In the genomic region with DNA sequence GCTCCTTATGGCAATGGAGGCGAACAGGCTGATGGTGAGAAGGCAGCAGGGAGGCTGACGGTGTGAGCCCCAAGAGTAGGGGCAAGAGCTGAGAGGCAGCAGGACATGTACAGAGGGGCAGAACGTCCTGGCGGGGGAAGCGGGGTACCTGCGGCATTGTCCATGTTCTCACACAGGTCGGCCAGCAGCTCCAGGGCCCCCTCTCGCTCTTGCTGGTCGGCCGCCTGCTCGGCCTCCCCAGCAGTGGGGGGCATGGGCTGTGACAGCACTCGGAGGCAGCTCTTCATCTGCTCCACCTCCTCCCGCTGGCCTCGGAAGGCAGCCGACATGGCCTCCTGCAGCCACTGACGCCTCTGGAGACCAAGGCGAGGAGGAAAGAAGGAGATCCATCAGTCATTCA, we compare ENCODE assay signal across 23 cellular contexts. TPM values are rescaled to one million over a fixed set of nuclear protein-coding genes. Genes with fewer than 3 reads are reported as not detected.
DNase-seq lines count a peak whose midpoint lies in the region; ATAC-seq, FAIRE-seq and TF ChIP-seq lines count a peak whose summit lies in the region.
"Had no signal": no experiment of that assay in that cellular context is flagged by ENCODE, and none has a peak within 500 bp of the region (broad histone marks: within the 10 kb centered on the region; RNA-seq: fewer than 3 reads in every experiment).

No MANE protein-coding gene starts in this region.

- H3F3A ChIP-seq in DOHH2 (ENCODE audit: control insufficient read depth, insufficient read depth): peaks cover 28% of the 10 kb centered on the region

- no peak for FAIRE-seq in K562 (lab: Jason Lieb, UNC)
- FAIRE-seq: keratinocyte had no signal

- TF ChIP-seq CTCF in CD14-positive monocyte (IDR thresholded peaks at IDR 0.05): no peak
- no peak for TF ChIP-seq CTCF in DOHH2 (IDR thresholded peaks at IDR 0.05; ENCODE audit: low read depth, low read length, poor library complexity, severe bottlenecking)
- TF ChIP-seq CTCF in K562 (IDR thresholded peaks at IDR 0.05 in 2 of 3, conservative IDR thresholded peaks at IDR 0.05 in 1 of 3; ENCODE audit: insufficient read depth in 2 of 3, low read depth in 1 of 3, low read length in 3 of 3): no peak
- TF ChIP-seq CTCF in nephron progenitor cell (IDR thresholded peaks at IDR 0.05): no peak
- TF ChIP-seq CTCF in gastroesophageal sphincter (IDR thresholded peaks at IDR 0.05): no peak

- H3K9me2 ChIP-seq in DOHH2 (replicated peaks; ENCODE audit: control insufficient read depth, low read length): no peaks in the 10 kb centered on the region

- peaks cover 37% of the 10 kb centered on the region for H3K4me1 Mint-ChIP-seq in CD14-positive monocyte
- peaks cover 25% of the 10 kb centered on the region for H3K4me1 Mint-ChIP-seq in nephron progenitor cell

- H3K79me2 ChIP-seq in DOHH2 (ENCODE audit: control insufficient read depth, low read length): peaks cover 14% of the 10 kb centered on the region
- peaks cover 12% of the 10 kb centered on the region for H3K79me2 ChIP-seq in K562 (ENCODE audit: control insufficient read depth, insufficient read depth, low read length)

- no peak for TF ChIP-seq POLR2A in K562 (conservative IDR thresholded peaks at IDR 0.05)
- TF ChIP-seq POLR2A in gastroesophageal sphincter (IDR thresholded peaks at IDR 0.05): no peak

- TF ChIP-seq RAD21 in K562 (CRISPR knock-in tag; conservative IDR thresholded peaks at IDR 0.05 in 1 of 2, IDR thresholded peaks at IDR 0.05 in 1 of 2): no peak

- H3K36me3 Mint-ChIP-seq in CD14-positive monocyte (peaks cover 27 to 34% of the 10 kb centered on the region in 2 donors), nephron progenitor cell (ENCODE audit: low read depth) (peaks cover 2% of the 10 kb centered on the region)

- no peak for ATAC-seq in K562
- no peak for ATAC-seq in gastroesophageal sphincter
- no peak for ATAC-seq in GM19035 (IDR thresholded peaks at IDR 0.05; ENCODE audit: unreplicated experiment)
- ATAC-seq: GM23338, heart right ventricle, right lobe of liver had no signal

- H3K4me1 ChIP-seq in DOHH2 (ENCODE audit: control insufficient read depth, low read length) (peaks cover 67% of the 10 kb centered on the region), K562 (replicated peaks in 1 of 2; ENCODE audit: control insufficient read depth in 2 of 2, insufficient read depth in 2 of 2, low read length in 2 of 2) (peaks cover 19% of the 10 kb centered on the region in 2 experiments), gastroesophageal sphincter (peaks cover 0 to 30% (median 10%) of the 10 kb centered on the region in 3 donors)

- H3K4me3 Mint-ChIP-seq in CD14-positive monocyte: no peak overlapping the region
- peak overlapping the region; percentile 44 for H3K4me3 Mint-ChIP-seq in nephron progenitor cell

- H3K4me3 ChIP-seq in DOHH2 (ENCODE audit: low read length) (peak overlapping the region; percentile 72), K562 (no peak overlapping the region), gastroesophageal sphincter (no peak overlapping the region)
- H3K4me3 ChIP-seq: cardiac muscle cell, GM23338, heart right ventricle, right lobe of liver had no signal

- no peak overlapping the region for H2AFZ ChIP-seq in K562 (ENCODE audit: low read depth, low read length)
- H2AFZ ChIP-seq: GM23338 had no signal

- H3K9me1 ChIP-seq in K562 (ENCODE audit: control insufficient read depth, insufficient read depth, low read length): no peaks in the 10 kb centered on the region

- intact Hi-C loops in CD14-positive monocyte (cut with micrococcal nuclease): no loop called here
- intact Hi-C loops in K562 (cut with micrococcal nuclease): no loop called here

- 95% methylated on average over 13 of the region's 17 CpGs for WGBS in K562 (ENCODE audit: insufficient coverage, low coverage, missing lambda C conversion rate)
- 76% methylated on average over 3 of the region's 17 CpGs; no CpG with 5 or more reads in 1 of the 2 donors for WGBS in gastroesophageal sphincter (ENCODE audit: low coverage in 1 of 2), 2 donors

- peak overlapping the region in 1 of 2 experiments; percentile 68; a peak in 1 of 4 replicates for H3K9ac ChIP-seq in K562 (ENCODE audit: insufficient read depth in 1 of 2, low read depth in 2 of 2, low read length in 2 of 2)

- H4K20me1 ChIP-seq in DOHH2 (ENCODE audit: control insufficient read depth, insufficient read depth, low read depth, low read length): 0 out of 2 replicates have a peak, but pooled peaks cover 9% of the 10 kb centered on the region
- no peaks in the 10 kb centered on the region for H4K20me1 ChIP-seq in K562 (replicated peaks; ENCODE audit: control insufficient read depth, insufficient read depth, low read length)

- POLR2A ChIA-PET in K562 (lab: Yijun Ruan, JAX): interaction anchor here (0.6 to 2.0 kb wide), 5 partner anchors 16 to 167 kb away, joined by 3 to 8 read pairs (median 3); no protein-coding TSS in a partner anchor

- in situ Hi-C loops in K562 (cut with MboI): no loop called here

- H3K9me3 ChIP-seq in DOHH2 (ENCODE audit: control insufficient read depth, insufficient read depth, low read length): no peaks in the 10 kb centered on the region
- no peaks in the 10 kb centered on the region for H3K9me3 ChIP-seq in K562 (replicated peaks; ENCODE audit: control insufficient read depth, insufficient read depth, low read depth, low read length)
- H3K9me3 ChIP-seq in gastroesophageal sphincter: no peaks in the 10 kb centered on the region
- H3K9me3 ChIP-seq: heart right ventricle, right lobe of liver had no signal

- no TSS peak for BruUV-seq in K562 (replicated peaks; lab: Mats Ljungman, UMichigan)

- H3K27ac ChIP-seq in DOHH2 (ENCODE audit: low read depth, low read length) (peak overlapping the region; percentile 94), K562 (ENCODE audit: extremely low read depth, low read depth, low read length) (no peak overlapping the region; the same call in 2 of the 3 replicates), gastroesophageal sphincter (no peak overlapping the region)
- H3K27ac ChIP-seq: cardiac muscle cell, right lobe of liver had no signal

- TF ChIP-seq EP300 in K562 (IDR thresholded peaks at IDR 0.05; ENCODE audit: low read length) (no peak), gastroesophageal sphincter (IDR thresholded peaks at IDR 0.05) (no peak)

- CTCF ChIA-PET in K562 (lab: Yijun Ruan, JAX; ENCODE audit: low intra/inter-chr PET ratio): no interaction called here

- H3K36me3 ChIP-seq in DOHH2 (ENCODE audit: control insufficient read depth, low read length) (peaks cover 29% of the 10 kb centered on the region), K562 (ENCODE audit: control insufficient read depth, insufficient read depth, low read length) (peaks cover 34% of the 10 kb centered on the region; the same call in 2 of the 3 replicates), gastroesophageal sphincter (peaks cover 0 to 55% of the 10 kb centered on the region in 2 donors)

- H3K27me3 Mint-ChIP-seq in CD14-positive monocyte (ENCODE audit: low read depth in 3 of 3) (peaks cover 0 to 3% (median 0%) of the 10 kb centered on the region in 3 donors), nephron progenitor cell (ENCODE audit: low read depth, poor library complexity) (no peaks in the 10 kb centered on the region)

- no peak for DNase-seq in CD14-positive monocyte (ENCODE audit: low spot score)
- DNase-seq in K562 (ENCODE audit: extremely low read depth in 1 of 4, low spot score in 3 of 4): no peak
- DNase-seq in nephron progenitor cell: no peak
- no peak for DNase-seq in stimulated activated CD4-positive, alpha-beta T cell treated with anti-CD3 and anti-CD28 coated beads, Interleukin-2, amount 100 ng/mL, for 24 hours
- DNase-seq: DMS153; effector CD4-positive, alpha-beta T cell; heart right ventricle; IMR-90; mammary epithelial cell; NCI-H1048; NCI-H2107; NCI-H526; OCI-M1; right lobe of liver; SIG-M5; T-helper 9 cell had no signal

- H3K27me3 ChIP-seq in DOHH2 (ENCODE audit: control insufficient read depth, low read length) (no peaks in the 10 kb centered on the region; the same call in 1 of the 2 replicates), K562 (ENCODE audit: control insufficient read depth in 2 of 2, insufficient read depth in 2 of 2, low read length in 2 of 2) (no peaks in the 10 kb centered on the region), gastroesophageal sphincter (no peaks in the 10 kb centered on the region)
- H3K27me3 ChIP-seq: cardiac muscle cell, heart right ventricle, right lobe of liver had no signal

- H3K4me2 ChIP-seq in DOHH2 (ENCODE audit: low read length): peak overlapping the region; percentile 92
- no peak overlapping the region for H3K4me2 ChIP-seq in K562 (ENCODE audit: insufficient read depth, low read length)
- H3K4me2 ChIP-seq: GM23338 had no signal

- H3K27ac Mint-ChIP-seq in CD14-positive monocyte (peak overlapping the region; percentile 67 to 90 (median 86)), nephron progenitor cell (no peak overlapping the region)
- H3K27ac Mint-ChIP-seq: GM23338 had no signal

- H3K9me3 Mint-ChIP-seq in CD14-positive monocyte: peaks cover 0 to 2% (median 0%) of the 10 kb centered on the region in 7 donors
- no peaks in the 10 kb centered on the region for H3K9me3 Mint-ChIP-seq in nephron progenitor cell
- H3K9me3 Mint-ChIP-seq: GM23338 had no signal

RNA-seq across cellular contexts. Expression of gene HSPBP1, which starts 2.4 kb away (rescaled TPM):
- 10 to 100 TPM; 15.3 to 17.0 TPM for polyA plus RNA-seq in CD14-positive monocyte
- total RNA-seq in K562 (2011; cell fraction: chromatin; rRNA removed; ENCODE audit: low replicate concordance): 1.8 and 7.4 TPM in 2 replicates
- 14.1 and 16.0 TPM in 2 replicates for total RNA-seq in K562 (2011; cell fraction: nucleolus; rRNA removed)
- total RNA-seq in K562 (2011; cell fraction: nucleoplasm; rRNA removed): 5.8 and 8.5 TPM in 2 replicates
- total RNA-seq in K562 (2014; rRNA removed): 54.6 and 63.3 TPM in 2 replicates
- total RNA-seq in K562 (2014; rRNA removed; fragmentation: Illumina TruSeq; extraction: Trizol): 12.3 and 13.9 TPM in 2 replicates
- 38.7 and 41.3 TPM in 2 replicates for total RNA-seq in K562 (2015; rRNA removed; fragmentation: Illumina TruSeq; extraction: Trizol)
- total RNA-seq in K562 (2021): 81.3 and 85.8 TPM in 2 replicates
- 20.6 and 30.4 TPM in 2 replicates for polyA plus RNA-seq in K562 (2011; rRNA removed)
- polyA plus RNA-seq in K562 (2011; cell fraction: cytosol; rRNA removed): 38.3 and 103 TPM in 2 replicates
- 17.4 and 24.9 TPM in 2 replicates for polyA plus RNA-seq in K562 (2011; cell fraction: nucleus; rRNA removed)
- 67.2 and 80.0 TPM in 2 replicates for polyA plus RNA-seq in K562 (2012)
- polyA plus RNA-seq in K562 (2014; fragmentation: Illumina TruSeq; extraction: Trizol): 21.8 and 37.7 TPM in 2 replicates
- 1 to 10 TPM in 1 of 2 experiments, under 1 TPM in 1; 0.83 to 1.5 TPM for polyA plus RNA-seq in K562 (2014; fragmentation: Nextera tagmentation; extraction: Ambion mirVana)
- polyA plus RNA-seq in K562 (2014; rRNA removed): 59.0 and 62.3 TPM in 2 replicates
- polyA minus RNA-seq in K562 (2011; rRNA and poly(A)+ RNA removed): 5.2 and 9.1 TPM in 2 replicates
- 23.1 and 31.8 TPM in 2 replicates for polyA minus RNA-seq in K562 (2011; cell fraction: cytosol; rRNA and poly(A)+ RNA removed)
- 6.2 and 6.8 TPM in 2 replicates for polyA minus RNA-seq in K562 (2011; cell fraction: nucleus; rRNA and poly(A)+ RNA removed)
- 10 to 100 TPM; 20.9 to 37.1 (median 26.5) TPM for total RNA-seq in gastroesophageal sphincter

RNA-seq across cellular contexts. Expression of gene BRSK1, which starts 6.3 kb away (rescaled TPM):
- polyA plus RNA-seq in CD14-positive monocyte (not detected), K562 (2011; rRNA removed) (3.5 and 3.6 TPM in 2 replicates), K562 (2014; fragmentation: Illumina TruSeq; extraction: Trizol) (4.3 and 4.5 TPM in 2 replicates), K562 (2014; fragmentation: Nextera tagmentation; extraction: Ambion mirVana) (not detected), K562 (2014; rRNA removed) (9.3 and 9.8 TPM in 2 replicates)
- total RNA-seq in K562 (2011; cell fraction: chromatin; rRNA removed; ENCODE audit: low replicate concordance): 28.5 and 48.4 TPM in 2 replicates
- total RNA-seq in K562 (2011; cell fraction: nucleolus; rRNA removed): 21.7 and 25.3 TPM in 2 replicates
- total RNA-seq in K562 (2011; cell fraction: nucleoplasm; rRNA removed): 13.4 and 18.0 TPM in 2 replicates
- total RNA-seq in K562 (2014; rRNA removed) (3.8 and 5.0 TPM in 2 replicates), K562 (2014; rRNA removed; fragmentation: Illumina TruSeq; extraction: Trizol) (1.6 and 1.7 TPM in 2 replicates), K562 (2015; rRNA removed; fragmentation: Illumina TruSeq; extraction: Trizol) (1.3 and 1.7 TPM in 2 replicates), K562 (2021) (5.6 and 8.1 TPM in 2 replicates), gastroesophageal sphincter (10 to 100 TPM in 1 of 4 donors, 1 to 10 TPM in 3; 4.0 to 19.8 (median 8.8) TPM)
- 4.7 and 5.3 TPM in 2 replicates for polyA plus RNA-seq in K562 (2011; cell fraction: cytosol; rRNA removed)
- polyA plus RNA-seq in K562 (2011; cell fraction: nucleus; rRNA removed): 46.8 and 66.1 TPM in 2 replicates
- polyA plus RNA-seq in K562 (2012): 4.6 and 18.4 TPM in 2 replicates
- 1.7 and 2.2 TPM in 2 replicates for polyA minus RNA-seq in K562 (2011; rRNA and poly(A)+ RNA removed)
- 1.1 and 2.1 TPM in 2 replicates for polyA minus RNA-seq in K562 (2011; cell fraction: cytosol; rRNA and poly(A)+ RNA removed)
- polyA minus RNA-seq in K562 (2011; cell fraction: nucleus; rRNA and poly(A)+ RNA removed): 7.0 and 11.6 TPM in 2 replicates

RNA-seq across cellular contexts. Expression of gene PPP6R1, which starts 18.7 kb away (rescaled TPM):
- polyA plus RNA-seq in CD14-positive monocyte (10 to 100 TPM; 16.9 to 22.0 TPM), K562 (2011; rRNA removed) (37.0 and 59.5 TPM in 2 replicates), K562 (2014; fragmentation: Illumina TruSeq; extraction: Trizol) (42.6 and 75.6 TPM in 2 replicates), K562 (2014; fragmentation: Nextera tagmentation; extraction: Ambion mirVana) (under 1 TPM; 0.48 to 0.89 TPM), K562 (2014; rRNA removed) (72.9 and 82.6 TPM in 2 replicates)
- 138 and 331 TPM in 2 replicates for total RNA-seq in K562 (2011; cell fraction: chromatin; rRNA removed; ENCODE audit: low replicate concordance)
- 170 and 181 TPM in 2 replicates for total RNA-seq in K562 (2011; cell fraction: nucleolus; rRNA removed)
- 119 and 126 TPM in 2 replicates for total RNA-seq in K562 (2011; cell fraction: nucleoplasm; rRNA removed)
- total RNA-seq in K562 (2014; rRNA removed) (58.3 and 78.9 TPM in 2 replicates), K562 (2014; rRNA removed; fragmentation: Illumina TruSeq; extraction: Trizol) (25.5 and 28.1 TPM in 2 replicates), K562 (2015; rRNA removed; fragmentation: Illumina TruSeq; extraction: Trizol) (37.2 and 39.6 TPM in 2 replicates), K562 (2021) (115 and 135 TPM in 2 replicates), gastroesophageal sphincter (10 to 100 TPM; 32.6 to 79.4 (median 34.0) TPM)
- 51.6 and 73.6 TPM in 2 replicates for polyA plus RNA-seq in K562 (2011; cell fraction: cytosol; rRNA removed)
- polyA plus RNA-seq in K562 (2011; cell fraction: nucleus; rRNA removed): 101 and 109 TPM in 2 replicates
- polyA plus RNA-seq in K562 (2012): 69.7 and 88.1 TPM in 2 replicates
- 47.1 and 60.9 TPM in 2 replicates for polyA minus RNA-seq in K562 (2011; rRNA and poly(A)+ RNA removed)
- polyA minus RNA-seq in K562 (2011; cell fraction: cytosol; rRNA and poly(A)+ RNA removed): 68.7 and 77.1 TPM in 2 replicates
- polyA minus RNA-seq in K562 (2011; cell fraction: nucleus; rRNA and poly(A)+ RNA removed): 31.9 and 52.0 TPM in 2 replicates

RNA-seq across cellular contexts. Expression of gene TMEM150B, which starts 47.6 kb away (rescaled TPM):
- 10 to 100 TPM; 10.1 to 11.2 TPM for polyA plus RNA-seq in CD14-positive monocyte
- total RNA-seq in K562 (2011; cell fraction: chromatin; rRNA removed; ENCODE audit: low replicate concordance): 1.7 and 5.3 TPM in 2 replicates
- 4.7 and 5.2 TPM in 2 replicates for total RNA-seq in K562 (2011; cell fraction: nucleolus; rRNA removed)
- total RNA-seq in K562 (2011; cell fraction: nucleoplasm; rRNA removed): 2.2 and 3.8 TPM in 2 replicates
- total RNA-seq in K562 (2014; rRNA removed): 0.91 and 1.0 TPM in 2 replicates
- 0.47 TPM in 1 of 2 replicates, not detected in the other for total RNA-seq in K562 (2014; rRNA removed; fragmentation: Illumina TruSeq; extraction: Trizol)
- 0.57 and 1.3 TPM in 2 replicates for total RNA-seq in K562 (2015; rRNA removed; fragmentation: Illumina TruSeq; extraction: Trizol)
- 1.2 and 1.4 TPM in 2 replicates for total RNA-seq in K562 (2021)
- 0.55 and 0.67 TPM in 2 replicates for polyA plus RNA-seq in K562 (2011; rRNA removed)
- 1.2 and 2.9 TPM in 2 replicates for polyA plus RNA-seq in K562 (2011; cell fraction: cytosol; rRNA removed)
- 1.1 and 3.2 TPM in 2 replicates for polyA plus RNA-seq in K562 (2011; cell fraction: nucleus; rRNA removed)
- 1.2 and 3.1 TPM in 2 replicates for polyA plus RNA-seq in K562 (2012)
- polyA plus RNA-seq in K562 (2014; fragmentation: Illumina TruSeq; extraction: Trizol): 0.56 and 0.82 TPM in 2 replicates
- not detected for polyA plus RNA-seq in K562 (2014; fragmentation: Nextera tagmentation; extraction: Ambion mirVana)
- 0.47 and 0.74 TPM in 2 replicates for polyA plus RNA-seq in K562 (2014; rRNA removed)
- polyA minus RNA-seq in K562 (2011; rRNA and poly(A)+ RNA removed): not detected in 2 replicates
- polyA minus RNA-seq in K562 (2011; cell fraction: cytosol; rRNA and poly(A)+ RNA removed): 2.3 TPM in 1 of 2 replicates, not detected in the other
- polyA minus RNA-seq in K562 (2011; cell fraction: nucleus; rRNA and poly(A)+ RNA removed): 1.00 and 1.2 TPM in 2 replicates
- total RNA-seq in gastroesophageal sphincter: 10 to 100 TPM in 1 of 4 donors, 1 to 10 TPM in 2, not detected in 1; 2.2 to 12.4 (median 3.3) TPM
- total RNA-seq: cardiac muscle cell, fibroblast of lung, GM23338, IMR-90, mammary epithelial cell had no signal
- polyA plus RNA-seq: cardiac muscle cell, fibroblast of lung, IMR-90, keratinocyte, mammary epithelial cell had no signal

RNA-seq across cellular contexts. Expression of gene TMEM86B, which starts 48.9 kb away (rescaled TPM):
- polyA plus RNA-seq in CD14-positive monocyte: under 1 TPM; 0.16 to 0.38 TPM
- 8.0 and 35.1 TPM in 2 replicates for total RNA-seq in K562 (2011; cell fraction: chromatin; rRNA removed; ENCODE audit: low replicate concordance)
- 26.1 and 32.9 TPM in 2 replicates for total RNA-seq in K562 (2011; cell fraction: nucleolus; rRNA removed)
- 13.7 and 16.3 TPM in 2 replicates for total RNA-seq in K562 (2011; cell fraction: nucleoplasm; rRNA removed)
- total RNA-seq in K562 (2014; rRNA removed): 3.9 and 4.6 TPM in 2 replicates
- 0.19 and 0.55 TPM in 2 replicates for total RNA-seq in K562 (2014; rRNA removed; fragmentation: Illumina TruSeq; extraction: Trizol)
- 2.1 TPM in 2 replicates for total RNA-seq in K562 (2015; rRNA removed; fragmentation: Illumina TruSeq; extraction: Trizol)
- 5.7 and 6.3 TPM in 2 replicates for total RNA-seq in K562 (2021)
- 1.3 and 3.2 TPM in 2 replicates for polyA plus RNA-seq in K562 (2011; rRNA removed)
- polyA plus RNA-seq in K562 (2011; cell fraction: cytosol; rRNA removed): 2.8 and 7.3 TPM in 2 replicates
- 23.8 and 45.7 TPM in 2 replicates for polyA plus RNA-seq in K562 (2011; cell fraction: nucleus; rRNA removed)
- 5.1 and 12.3 TPM in 2 replicates for polyA plus RNA-seq in K562 (2012)
- polyA plus RNA-seq in K562 (2014; fragmentation: Illumina TruSeq; extraction: Trizol): 2.2 and 5.1 TPM in 2 replicates
- polyA plus RNA-seq in K562 (2014; fragmentation: Nextera tagmentation; extraction: Ambion mirVana): under 1 TPM; 0.28 to 0.41 TPM
- polyA plus RNA-seq in K562 (2014; rRNA removed): 6.2 and 7.9 TPM in 2 replicates
- 0.81 and 1.5 TPM in 2 replicates for polyA minus RNA-seq in K562 (2011; rRNA and poly(A)+ RNA removed)
- 1.2 TPM in 1 of 2 replicates, not detected in the other for polyA minus RNA-seq in K562 (2011; cell fraction: cytosol; rRNA and poly(A)+ RNA removed)
- polyA minus RNA-seq in K562 (2011; cell fraction: nucleus; rRNA and poly(A)+ RNA removed): 4.4 and 5.9 TPM in 2 replicates
- 1 to 10 TPM in 3 of 4 donors, not detected in 1; 1.7 to 3.8 (median 1.8) TPM for total RNA-seq in gastroesophageal sphincter
